In genomic region chr17:7931709-7932482, GRCh38 we compare ENCODE assay signal across 8 cellular contexts. TPM values are rescaled to one million over a fixed set of nuclear protein-coding genes. Genes with fewer than 3 reads are reported as not detected.
DNase-seq lines count a peak whose midpoint lies in the region; TF ChIP-seq lines count a peak whose summit lies in the region.

A gene with protein sequence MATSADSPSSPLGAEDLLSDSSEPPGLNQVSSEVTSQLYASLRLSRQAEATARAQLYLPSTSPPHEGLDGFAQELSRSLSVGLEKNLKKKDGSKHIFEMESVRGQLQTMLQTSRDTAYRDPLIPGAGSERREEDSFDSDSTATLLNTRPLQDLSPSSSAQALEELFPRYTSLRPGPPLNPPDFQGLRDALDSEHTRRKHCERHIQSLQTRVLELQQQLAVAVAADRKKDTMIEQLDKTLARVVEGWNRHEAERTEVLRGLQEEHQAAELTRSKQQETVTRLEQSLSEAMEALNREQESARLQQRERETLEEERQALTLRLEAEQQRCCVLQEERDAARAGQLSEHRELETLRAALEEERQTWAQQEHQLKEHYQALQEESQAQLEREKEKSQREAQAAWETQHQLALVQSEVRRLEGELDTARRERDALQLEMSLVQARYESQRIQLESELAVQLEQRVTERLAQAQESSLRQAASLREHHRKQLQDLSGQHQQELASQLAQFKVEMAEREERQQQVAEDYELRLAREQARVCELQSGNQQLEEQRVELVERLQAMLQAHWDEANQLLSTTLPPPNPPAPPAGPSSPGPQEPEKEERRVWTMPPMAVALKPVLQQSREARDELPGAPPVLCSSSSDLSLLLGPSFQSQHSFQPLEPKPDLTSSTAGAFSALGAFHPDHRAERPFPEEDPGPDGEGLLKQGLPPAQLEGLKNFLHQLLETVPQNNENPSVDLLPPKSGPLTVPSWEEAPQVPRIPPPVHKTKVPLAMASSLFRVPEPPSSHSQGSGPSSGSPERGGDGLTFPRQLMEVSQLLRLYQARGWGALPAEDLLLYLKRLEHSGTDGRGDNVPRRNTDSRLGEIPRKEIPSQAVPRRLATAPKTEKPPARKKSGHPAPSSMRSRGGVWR (plus strand): TSS chr17:7932206. CDS start chr17:7933080, 874 bp downstream.
TSS of gene TRAPPC1 (minus strand) at chr17:7931946. CDS start at chr17:7931829, 117 bp downstream.

- H3K27ac Mint-ChIP-seq in nephron, result peak within 1 kb of the TSS; percentile 67 to 92 (median 83)
- H3K27ac Mint-ChIP-seq in stimulated activated naive CD8-positive, alpha-beta T cell treated with anti-CD3 and anti-CD28 coated beads, Interleukin-15, Interleukin-2, amounts not matched to agents 100 ng/mL and 50 ng/mL, for 24 hours, result peak within 1 kb of the TSS; percentile 96

- H3K27me3 Mint-ChIP-seq in nephron (ENCODE audit: low read depth), result no peaks in the 10 kb centered on the region
- no peaks in the 10 kb centered on the region for H3K27me3 Mint-ChIP-seq in stimulated activated naive CD8-positive, alpha-beta T cell treated with anti-CD3 and anti-CD28 coated beads, Interleukin-15, Interleukin-2, amounts not matched to agents 100 ng/mL and 50 ng/mL, for 24 hours

- H3K4me3 ChIP-seq in H7 (ENCODE audit: insufficient read depth, low read depth, low read length), result peak within 1 kb of the TSS; percentile 77

- DNase-seq in ELF-1 (ENCODE audit: low read depth, low spot score) (peak; percentile 98), H7 (peak; percentile 98), M059J (ENCODE audit: low read depth) (peak; percentile 98), SHP77 (lab: John Stamatoyannopoulos, UW) (peak; percentile 99 to 100), fibroblast of peridontal ligament (ENCODE audit: extremely low read depth) (peak; percentile 98)
- DNase-seq in activated effector memory CD4-positive, alpha-beta T cell treated with Interleukin-2 at 50 U/mL for 16 hours, result peak; percentile 99

- H3K4me1 Mint-ChIP-seq in nephron, result peaks cover 42% of the 10 kb centered on the region
- H3K4me1 Mint-ChIP-seq in stimulated activated naive CD8-positive, alpha-beta T cell treated with anti-CD3 and anti-CD28 coated beads, Interleukin-15, Interleukin-2, amounts not matched to agents 100 ng/mL and 50 ng/mL, for 24 hours (ENCODE audit: low read depth), result peaks cover 45% of the 10 kb centered on the region

- H3K36me3 ChIP-seq in H7 (replicated peaks; ENCODE audit: control insufficient read depth, insufficient read depth, low read length), result peaks cover 1% of the 10 kb centered on the region

- H3K27me3 ChIP-seq in H7 (ENCODE audit: control insufficient read depth, insufficient read depth, low read length), result peaks cover 63% of the 10 kb centered on the region

- peak within 1 kb of the TSS; percentile 95 to 98 (median 96) for H3K4me3 Mint-ChIP-seq in nephron
- H3K4me3 Mint-ChIP-seq in stimulated activated naive CD8-positive, alpha-beta T cell treated with anti-CD3 and anti-CD28 coated beads, Interleukin-15, Interleukin-2, amounts not matched to agents 100 ng/mL and 50 ng/mL, for 24 hours, result peak within 1 kb of the TSS; percentile 96

- TF ChIP-seq CTCF in nephron (IDR thresholded peaks at IDR 0.05; ENCODE audit: unreplicated experiment in 3 of 3), result no peak

- H3K36me3 Mint-ChIP-seq in nephron (ENCODE audit: low read depth), result peaks cover 30% of the 10 kb centered on the region
- peaks cover 37% of the 10 kb centered on the region for H3K36me3 Mint-ChIP-seq in stimulated activated naive CD8-positive, alpha-beta T cell treated with anti-CD3 and anti-CD28 coated beads, Interleukin-15, Interleukin-2, amounts not matched to agents 100 ng/mL and 50 ng/mL, for 24 hours (ENCODE audit: low read depth)

- no peaks in the 10 kb centered on the region for H3K9me3 Mint-ChIP-seq in nephron
- H3K9me3 Mint-ChIP-seq in stimulated activated naive CD8-positive, alpha-beta T cell treated with anti-CD3 and anti-CD28 coated beads, Interleukin-15, Interleukin-2, amounts not matched to agents 100 ng/mL and 50 ng/mL, for 24 hours, result no peaks in the 10 kb centered on the region

RNA-seq across cellular contexts. Expression of the first gene that starts in this region (rescaled TPM):
- total RNA-seq in H7 (2014; rRNA removed; shearing (Covaris generic)), result 5.5 and 6.8 TPM in 2 replicates
- 14.3 and 29.9 TPM in 2 replicates for total RNA-seq in M059J (2014; rRNA removed; shearing (Covaris generic))

RNA-seq across cellular contexts. Expression of gene TRAPPC1, which starts in this region (rescaled TPM):
- 8.1 and 12.0 TPM in 2 replicates for total RNA-seq in H7 (2014; rRNA removed; shearing (Covaris generic))
- total RNA-seq in M059J (2014; rRNA removed; shearing (Covaris generic)), result 58.1 and 61.8 TPM in 2 replicates

Comparison
In these comparisons a context has a peak if more than half of its experiments do, and no peak if none do; other contexts are left out.
1. Peak in every context shown above with its lines: DNase-seq and H3K4me3 ChIP-seq.